ENCODE assay signal across 8 cellular contexts in the genomic region with DNA sequence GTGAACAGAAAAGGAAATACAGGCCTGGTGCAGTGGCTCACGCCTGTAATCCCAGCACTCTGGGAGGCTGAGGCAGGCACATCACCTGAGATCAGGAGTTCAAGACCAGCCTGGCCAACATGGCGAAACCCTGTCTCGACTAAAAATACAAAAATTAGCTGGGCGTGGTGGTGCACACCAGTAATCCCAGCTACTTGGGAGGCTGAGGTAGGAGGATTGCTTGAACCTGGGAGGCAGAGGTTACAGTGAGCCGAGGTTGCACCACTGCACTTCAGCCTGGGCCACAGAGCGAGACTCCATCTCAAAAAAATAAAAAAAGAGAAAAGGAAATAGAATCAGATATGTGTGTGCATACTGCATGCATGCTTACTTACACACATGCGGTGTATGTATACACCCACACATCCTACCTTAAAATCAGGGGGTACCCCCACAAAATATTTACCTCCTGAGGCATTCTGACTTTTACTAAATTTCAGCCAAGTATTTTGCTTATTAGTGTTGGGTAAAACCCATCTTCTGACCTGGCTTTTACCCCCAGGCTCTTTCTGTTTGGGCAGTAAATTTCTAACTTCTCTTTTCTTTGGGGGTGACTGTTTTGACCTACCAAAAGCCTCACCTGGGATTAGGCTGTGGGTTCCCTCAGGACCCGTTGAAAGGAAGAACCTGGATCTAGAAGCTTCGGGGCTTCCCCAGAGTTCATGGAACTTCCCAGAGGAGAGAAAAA.
DNase-seq lines count a peak whose midpoint lies in the region; ATAC-seq, FAIRE-seq and TF ChIP-seq lines count a peak whose summit lies in the region.
"Not testable (repeated sequence)": the region's sequence is repeated elsewhere in the genome, so short reads cannot be mapped to it uniquely, and the experiment has no call there.

No MANE protein-coding gene starts in this region.

- not testable (repeated sequence) for H3K9me3 Mint-ChIP-seq in CD8-positive, alpha-beta memory T cell; neural crest cell; stimulated activated naive CD8-positive, alpha-beta T cell treated with anti-CD3 and anti-CD28 coated beads, Interleukin-15, Interleukin-2, amounts not matched to agents 100 ng/mL and 50 ng/mL, for 24 hours

- H3K4me1 ChIP-seq in CD8-positive, alpha-beta memory T cell (ENCODE audit: insufficient read depth, low read length); iPS-18a (ENCODE audit: control insufficient read depth, low read depth, low read length): not testable (repeated sequence)
- peaks cover 61% of the 10 kb centered on the region for H3K4me1 ChIP-seq in GM12878 (ENCODE audit: control insufficient read depth, insufficient read depth, low read length)

- not testable (repeated sequence) for BruUV-seq in GM12878 (replicated peaks; lab: Mats Ljungman, UMichigan)

- not testable (repeated sequence) for H3K9me3 ChIP-seq in CD8-positive, alpha-beta memory T cell (ENCODE audit: low read length); GM12878 (replicated peaks; ENCODE audit: control insufficient read depth, insufficient read depth, low read length); iPS-18a (ENCODE audit: control insufficient read depth, low read depth, low read length)

- SMC1A ChIA-PET in GM12878 (lab: Charles Lee; ENCODE audit: uncharacterized antibody, unreplicated experiment): interaction anchor here (0.9 to 14.9 kb wide), 11 partner anchors 9 to 203 kb away, joined by 3 to 156 read pairs (median 7); no protein-coding TSS in a partner anchor

- not testable (repeated sequence) for FAIRE-seq in GM12878 (lab: Jason Lieb, UNC)

- H3K4me3 Mint-ChIP-seq in CD8-positive, alpha-beta memory T cell: peak overlapping the region in 1 of 7 donors; percentile 23
- peak overlapping the region; percentile 20 for H3K4me3 Mint-ChIP-seq in neural crest cell
- H3K4me3 Mint-ChIP-seq in stimulated activated naive CD8-positive, alpha-beta T cell treated with anti-CD3 and anti-CD28 coated beads, Interleukin-15, Interleukin-2, amounts not matched to agents 100 ng/mL and 50 ng/mL, for 24 hours: not testable (repeated sequence)

- H2AFZ ChIP-seq in GM12878 (ENCODE audit: control insufficient read depth, low read depth, low read length): not testable (repeated sequence)

- H3K27ac ChIP-seq in CD8-positive, alpha-beta memory T cell (ENCODE audit: low read depth, low read length); iPS-18a (ENCODE audit: low read length): not testable (repeated sequence)
- peak overlapping the region; percentile 84 for H3K27ac ChIP-seq in GM12878 (ENCODE audit: control insufficient read depth, insufficient read depth)

- CTCF ChIA-PET in CD8-positive, alpha-beta memory T cell (lab: Charles Lee): not testable (repeated sequence)
- CTCF ChIA-PET in GM12878 (lab: Yijun Ruan, JAX): interaction anchor here (0.9 to 7.4 kb wide), 9 partner anchors 10 to 204 kb away, joined by 3 to 47 read pairs (median 11); no protein-coding TSS in a partner anchor

- H3K36me3 Mint-ChIP-seq in CD8-positive, alpha-beta memory T cell: peaks cover 0 to 66% (median 10%) of the 10 kb centered on the region in 3 donors
- H3K36me3 Mint-ChIP-seq in neural crest cell (ENCODE audit: low read depth); stimulated activated naive CD8-positive, alpha-beta T cell treated with anti-CD3 and anti-CD28 coated beads, Interleukin-15, Interleukin-2, amounts not matched to agents 100 ng/mL and 50 ng/mL, for 24 hours (ENCODE audit: low read depth): not testable (repeated sequence)

- intact Hi-C loops in GM12878 (cut with micrococcal nuclease; ENCODE audit: unreplicated experiment): loop anchor here (1.0 to 10.0 kb wide), 5 partner anchors 15 to 864 kb away; a partner anchor contains a TSS

- in situ Hi-C loops in GM13977 (cut with MboI; ENCODE audit: low pct_unique_long_range_greater_than_20kb, low sequenced_read_pairs, unreplicated experiment): not testable (repeated sequence)
- in situ Hi-C loops in GM12878 (cut with MboI): loop anchor here (10.0 kb wide), 1 partner anchor 864 kb away; no protein-coding TSS in a partner anchor

- DNase-seq in CD8-positive, alpha-beta memory T cell; neural crest cell (ENCODE audit: low read depth, low spot score): not testable (repeated sequence)
- DNase-seq in GM13977 (ENCODE audit: low spot score) (peak; percentile 31), GM12878 (ENCODE audit: low read depth, low spot score) (peak; percentile 68)
- peak; percentile 32 for DNase-seq in activated CD8-positive, alpha-beta memory T cell treated with anti-CD3 and anti-CD28 coated beads for 24 hours

- peak overlapping the region in 6 of 8 donors; percentile 32 to 88 (median 48) for H3K27ac Mint-ChIP-seq in CD8-positive, alpha-beta memory T cell
- peak overlapping the region; percentile 89 for H3K27ac Mint-ChIP-seq in neural crest cell (ENCODE audit: unreplicated experiment)
- H3K27ac Mint-ChIP-seq in stimulated activated naive CD8-positive, alpha-beta T cell treated with anti-CD3 and anti-CD28 coated beads, Interleukin-15, Interleukin-2, amounts not matched to agents 100 ng/mL and 50 ng/mL, for 24 hours: peak overlapping the region; percentile 53

- TF ChIP-seq RAD21 in GM12878 (IDR thresholded peaks at IDR 0.05; ENCODE audit: insufficient read depth, low read depth, low read length): not testable (repeated sequence)

- whole genome bisulfite sequencing in GM12878 (ENCODE audit: insufficient coverage, insufficient replicate concordance, low lambda C conversion rate, missing lambda C conversion rate): 21% methylated on average over 9 of the region's 9 CpGs

- peak overlapping the region; percentile 56 for H3K9ac ChIP-seq in GM12878 (ENCODE audit: control insufficient read depth, insufficient read depth, low read length)
- peak overlapping the region; percentile 31 for H3K9ac ChIP-seq in iPS-18a (ENCODE audit: low read length)

- H4K20me1 ChIP-seq in GM12878 (ENCODE audit: control insufficient read depth, insufficient read depth): not testable (repeated sequence)

- RAD21 ChIA-PET in GM12878 (lab: Charles Lee; ENCODE audit: unreplicated experiment): interaction anchor here (0.9 to 7.3 kb wide), 13 partner anchors 8 to 73 kb away, joined by 3 to 80 read pairs (median 5); no protein-coding TSS in a partner anchor

- ATAC-seq in HG02610 (IDR thresholded peaks at IDR 0.05; ENCODE audit: unreplicated experiment) (peak; percentile 34), GM12878 (peak; percentile 16)

- not testable (repeated sequence) for TF ChIP-seq POLR2A in GM12878 (IDR thresholded peaks at IDR 0.05; ENCODE audit: low read depth, low read length)

- peaks cover 11% of the 10 kb centered on the region for H3K36me3 ChIP-seq in CD8-positive, alpha-beta memory T cell (ENCODE audit: insufficient read depth, low read length)
- not testable (repeated sequence) for H3K36me3 ChIP-seq in GM12878 (ENCODE audit: control insufficient read depth in 2 of 2, insufficient read depth in 2 of 2, low read length in 1 of 2); iPS-18a (ENCODE audit: control insufficient read depth, low read depth, low read length)

- peaks cover 13% of the 10 kb centered on the region for H3K79me2 ChIP-seq in GM12878 (ENCODE audit: control insufficient read depth, insufficient read depth, low read length)

- TF ChIP-seq EP300 in GM12878 (IDR thresholded peaks at IDR 0.05; ENCODE audit: borderline replicate concordance in 1 of 2, control insufficient read depth in 1 of 2, low read depth in 2 of 2, low read length in 2 of 2): peak; percentile 27 to 43; a peak in 3 of 4 replicates

- H3K27me3 ChIP-seq in CD8-positive, alpha-beta memory T cell (ENCODE audit: insufficient read depth, low read length, poor library complexity, severe bottlenecking); GM12878 (replicated peaks in 1 of 2; ENCODE audit: control insufficient read depth in 2 of 2, insufficient read depth in 2 of 2, low read length in 1 of 2); iPS-18a (ENCODE audit: control insufficient read depth, insufficient read depth, low read length): not testable (repeated sequence)

- H3K4me2 ChIP-seq in GM12878 (ENCODE audit: control insufficient read depth, insufficient read depth): peak overlapping the region; percentile 56

- not testable (repeated sequence) for H3K27me3 Mint-ChIP-seq in CD8-positive, alpha-beta memory T cell; neural crest cell (ENCODE audit: low read depth); stimulated activated naive CD8-positive, alpha-beta T cell treated with anti-CD3 and anti-CD28 coated beads, Interleukin-15, Interleukin-2, amounts not matched to agents 100 ng/mL and 50 ng/mL, for 24 hours

- not testable (repeated sequence) for H3K4me3 ChIP-seq in CD8-positive, alpha-beta memory T cell (ENCODE audit: low read length); GM12878; iPS-18a (ENCODE audit: low read length)

- peaks cover 11 to 38% (median 15%) of the 10 kb centered on the region in 3 donors for H3K4me1 Mint-ChIP-seq in CD8-positive, alpha-beta memory T cell
- H3K4me1 Mint-ChIP-seq in neural crest cell: peaks cover 17% of the 10 kb centered on the region
- peaks cover 21% of the 10 kb centered on the region for H3K4me1 Mint-ChIP-seq in stimulated activated naive CD8-positive, alpha-beta T cell treated with anti-CD3 and anti-CD28 coated beads, Interleukin-15, Interleukin-2, amounts not matched to agents 100 ng/mL and 50 ng/mL, for 24 hours (ENCODE audit: low read depth)

- not testable (repeated sequence) for TF ChIP-seq CTCF in GM13977 (IDR thresholded peaks at IDR 0.05; ENCODE audit: extremely low read depth, insufficient read depth, missing control alignments); GM12878 (IDR thresholded peaks at IDR 0.05 in 2 of 3, conservative IDR thresholded peaks at IDR 0.05 in 1 of 3; ENCODE audit: control insufficient read depth in 2 of 3, extremely low read depth in 1 of 3, insufficient read depth in 1 of 3, low read depth in 3 of 3, low read length in 3 of 3); neural crest cell (conservative IDR thresholded peaks at IDR 0.05)

- POLR2A ChIA-PET in CD8-positive, alpha-beta memory T cell (lab: Charles Lee): interaction anchor here (0.6 kb wide), 1 partner anchor 82 kb away, joined by 8 read pairs; no protein-coding TSS in a partner anchor
- POLR2A ChIA-PET in GM12878 (lab: Charles Lee): interaction anchor here (1.0 to 4.1 kb wide), 5 partner anchors 9 to 69 kb away, joined by 3 to 39 read pairs (median 6); no protein-coding TSS in a partner anchor

TF ChIP-seq in GM12878, 131 proteins besides CTCF, POLR2A, EP300 and RAD21 (continues in another document):
- TF ChIP-seq MEF2B (IDR thresholded peaks at IDR 0.05; ENCODE audit: partially characterized antibody, poor library complexity, severe bottlenecking): peak; percentile 96
- TF ChIP-seq RELA (IDR thresholded peaks at IDR 0.05; ENCODE audit: borderline replicate concordance, partially characterized antibody): peak; percentile 57
- peak; percentile 75; the same call in 1 of the 2 replicates for TF ChIP-seq FOXM1 (IDR thresholded peaks at IDR 0.05; ENCODE audit: low read depth, low read length)
